ENCODE assay signal across 1 cellular context in genomic region chr1:246794261-246795093, GRCh38.
A peak's percentile ranks its signal among the peaks of the same experiment; 100 is the strongest.
TF ChIP-seq lines count a peak whose summit lies in the region.

No MANE protein-coding gene starts in this region.

TF ChIP-seq in HepG2, 621 proteins besides CTCF, POLR2A, EP300 and RAD21:
- TF ChIP-seq CERS6 (CRISPR knock-in tag; IDR thresholded peaks at IDR 0.05) (no peak), BHLHE40 (IDR thresholded peaks at IDR 0.05; ENCODE audit: low read length) (0 out of 2 replicates have a peak, but pooled peaks have one; percentile 5), THRA (CRISPR knock-in tag; IDR thresholded peaks at IDR 0.05; ENCODE audit: borderline replicate concordance) (peak; percentile 29; the same call in 1 of the 2 replicates)
TF ChIP-seq in HepG2: peak in this region for 2.
